In genomic region chr18:46398625-46399024, GRCh38 we compare ENCODE assay signal across 21 cellular contexts.
"Had no signal": no experiment of that assay in that cellular context is flagged by ENCODE, and none has a peak within 500 bp of the region (broad histone marks: within the 10 kb centered on the region; RNA-seq: fewer than 3 reads in every experiment).

No MANE protein-coding gene starts in this region.

- H3K27ac Mint-ChIP-seq: stimulated activated memory B cell treated with anti-CD40 and anti-IgM and Interleukin-4, amounts not matched to agents 10 μg/mL and 1 μg/mL and 100 μg/mL, for 72 hours had no signal

- H3K4me1 ChIP-seq: pancreas had no signal

- H3K4me3 ChIP-seq: pancreas, smooth muscle cell, thoracic aorta, upper lobe of left lung had no signal

- H3K36me3 ChIP-seq: brain microvascular endothelial cell, neutrophil, pancreas, thoracic aorta, upper lobe of left lung had no signal

- ATAC-seq: activated CD4-positive, CD25-positive, alpha-beta regulatory T cell treated with anti-CD3 and anti-CD28 coated beads, Interleukin-2, amount 50 U/mL, for 24 hours; esophagus mucosa; naive thymus-derived CD8-positive, alpha-beta T cell; pancreas; sciatic nerve; stimulated activated memory B cell treated with anti-CD40 and anti-IgM and Interleukin-4, amounts not matched to agents 10 μg/mL and 1 μg/mL and 100 μg/mL, for 72 hours had no signal

- H3K9me3 Mint-ChIP-seq: naive thymus-derived CD8-positive, alpha-beta T cell had no signal

- H3K9me3 ChIP-seq: neutrophil, pancreas, thoracic aorta, upper lobe of left lung had no signal

- DNase-seq: activated CD4-positive, alpha-beta T cell treated with anti-CD3 and anti-CD28 coated beads, Interleukin-2, amount 50 U/mL, for 1 hour; activated CD8-positive, alpha-beta memory T cell treated with anti-CD3 and anti-CD28 coated beads for 24 hours; activated CD8-positive, alpha-beta memory T cell treated with anti-CD3 and anti-CD28 coated beads, Interleukin-2, amount 50 U/mL, for 48 hours; activated effector memory CD4-positive, alpha-beta T cell treated with Interleukin-2 at 50 U/mL for 16 hours; activated naive CD4-positive, alpha-beta T cell treated with anti-CD3 and anti-CD28 coated beads, Interleukin-2, amount 50 U/mL, for 16 hours; activated T-cell treated with anti-CD3 and anti-CD28 coated beads, Interleukin-2, amount 50 U/mL, for 48 hours; aorta; brain microvascular endothelial cell; cortex of kidney; mesenchymal stem cell; naive thymus-derived CD8-positive, alpha-beta T cell; stimulated activated CD4-positive, alpha-beta T cell treated with anti-CD3 and anti-CD28 coated beads, Interleukin-4, amount 100 ng/mL, for 1 hour had no signal

- H3K27me3 ChIP-seq: brain microvascular endothelial cell, neutrophil, pancreas had no signal

- H3K4me2 ChIP-seq: smooth muscle cell had no signal

- H3K36me3 Mint-ChIP-seq: naive thymus-derived CD8-positive, alpha-beta T cell; stimulated activated memory B cell treated with anti-CD40 and anti-IgM and Interleukin-4, amounts not matched to agents 10 μg/mL and 1 μg/mL and 100 μg/mL, for 72 hours had no signal

- H3K27ac ChIP-seq: brain microvascular endothelial cell, neutrophil, pancreas, thoracic aorta, upper lobe of left lung had no signal

- H3K4me3 Mint-ChIP-seq: stimulated activated memory B cell treated with anti-CD40 and anti-IgM and Interleukin-4, amounts not matched to agents 10 μg/mL and 1 μg/mL and 100 μg/mL, for 72 hours had no signal
